Comparison of ENCODE assay signal across 16 cellular contexts in the genomic region with DNA sequence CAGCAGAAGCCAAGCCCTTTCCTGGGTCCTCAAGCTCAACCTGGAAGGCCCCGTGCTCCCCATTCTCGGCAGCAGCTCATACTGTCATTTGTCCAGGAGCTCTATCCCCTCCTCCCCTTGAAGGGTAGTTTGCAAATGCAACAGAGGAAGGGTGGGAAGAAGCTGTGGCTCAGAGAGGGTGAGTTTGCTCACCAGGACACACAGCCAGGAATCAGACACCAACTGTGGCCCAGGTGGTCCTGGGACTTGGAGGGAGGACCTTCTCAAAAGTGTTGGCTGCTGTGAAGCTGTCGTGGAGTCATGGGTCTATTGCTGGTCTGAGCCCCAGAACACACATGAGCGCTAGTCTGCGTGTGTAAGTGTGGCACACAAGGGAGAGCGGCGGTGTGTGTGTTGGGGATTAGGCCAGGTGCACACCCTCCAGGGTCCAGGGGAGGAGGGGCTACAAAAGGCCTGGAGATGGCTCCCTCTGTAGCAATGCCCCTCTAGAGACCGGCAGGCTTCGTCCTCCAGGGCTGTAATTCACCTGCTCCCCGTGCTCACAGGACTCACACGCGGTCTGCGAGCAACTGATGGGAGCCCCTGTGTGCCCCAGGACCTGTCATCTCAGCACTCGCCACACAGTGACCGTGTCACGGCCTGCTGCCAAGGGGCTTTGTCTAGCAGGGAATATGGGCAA. TPM values are rescaled to one million over a fixed set of nuclear protein-coding genes. Genes with fewer than 3 reads are reported as not detected.
A peak's percentile ranks its signal among the peaks of the same experiment; 100 is the strongest.
DNase-seq lines count a peak whose midpoint lies in the region; ATAC-seq and TF ChIP-seq lines count a peak whose summit lies in the region.
"Had no signal": no experiment of that assay in that cellular context is flagged by ENCODE, and none has a peak within 500 bp of the region (broad histone marks: within the 10 kb centered on the region; RNA-seq: fewer than 3 reads in every experiment).

No MANE protein-coding gene starts in this region.

- peak overlapping the region; percentile 89 for H2AK5ac ChIP-seq in IMR-90 (ENCODE audit: low read depth, low read length)

- H3K27me3 Mint-ChIP-seq in T-helper 2 cell treated with Interferon-gamma antibody and Interleukin-4, amounts not matched to agents 5 μg/mL and 100 μg/mL, for 36 hours (ENCODE audit: low read depth): no peaks in the 10 kb centered on the region
- H3K27me3 Mint-ChIP-seq in nephron (ENCODE audit: low read depth): no peaks in the 10 kb centered on the region

- H2BK5ac ChIP-seq in IMR-90 (ENCODE audit: low read depth, low read length, poor library complexity, severe bottlenecking): no peak overlapping the region

- no peaks in the 10 kb centered on the region for H3K36me3 ChIP-seq in IMR-90 (ENCODE audit: control insufficient read depth, insufficient read depth, low read length)

- H2BK120ac ChIP-seq in IMR-90 (ENCODE audit: low read depth, low read length): no peak overlapping the region; the same call in 1 of the 2 replicates

- BruUV-seq in IMR-90 (replicated peaks; lab: Mats Ljungman, UMichigan): no TSS peak

- no peak overlapping the region; a peak in 1 of 4 replicates for H4K8ac ChIP-seq in IMR-90 (ENCODE audit: low read depth in 2 of 2, low read length in 2 of 2)

- no peak overlapping the region for H3K14ac ChIP-seq in IMR-90 (replicated peaks; ENCODE audit: low read depth, low read length)

- no peak overlapping the region for H3K56ac ChIP-seq in IMR-90 (ENCODE audit: extremely low read depth, insufficient read depth, low read length)

- H3K36me3 Mint-ChIP-seq in T-helper 2 cell treated with Interferon-gamma antibody and Interleukin-4, amounts not matched to agents 5 μg/mL and 100 μg/mL, for 36 hours (ENCODE audit: low read depth): no peaks in the 10 kb centered on the region
- peaks cover 0 to 7% of the 10 kb centered on the region in 2 donors for H3K36me3 Mint-ChIP-seq in activated naive CD4-positive, alpha-beta T cell treated with anti-CD3 and anti-CD28 coated beads, Interleukin-2, amount 50 U/mL, for 72 hours
- H3K36me3 Mint-ChIP-seq in nephron (ENCODE audit: low read depth): no peaks in the 10 kb centered on the region
- H3K36me3 Mint-ChIP-seq: CD14-positive monocyte had no signal

- TF ChIP-seq RAD21 in IMR-90 (IDR thresholded peaks at IDR 0.05; ENCODE audit: low read length): no peak

- in situ Hi-C loops in IMR-90 (cut with MboI; ENCODE audit: low sequenced_read_pairs): no loop called here

- peak overlapping the region; percentile 54 for H3K4me3 Mint-ChIP-seq in T-helper 2 cell treated with Interferon-gamma antibody and Interleukin-4, amounts not matched to agents 5 μg/mL and 100 μg/mL, for 36 hours
- peak overlapping the region in 2 of 3 experiments; percentile 37 to 56 for H3K4me3 Mint-ChIP-seq in nephron

- ATAC-seq in IMR-90 (ENCODE audit: low read depth): no peak
- no peak for ATAC-seq in activated naive CD4-positive, alpha-beta T cell treated with anti-CD3 and anti-CD28 coated beads, Interleukin-2, amount 50 U/mL, for 72 hours
- ATAC-seq in HG03520 (IDR thresholded peaks at IDR 0.05; ENCODE audit: unreplicated experiment): no peak
- no peak for ATAC-seq in GM19452 (IDR thresholded peaks at IDR 0.05; ENCODE audit: unreplicated experiment)

- CTCF ChIA-PET in IMR-90 (lab: Yijun Ruan, JAX): interaction anchor here (0.6 to 0.9 kb wide), 2 partner anchors 83 to 87 kb away, joined by 3 to 4 read pairs; no protein-coding TSS in a partner anchor

- no peaks in the 10 kb centered on the region for H3K9me3 Mint-ChIP-seq in T-helper 2 cell treated with Interferon-gamma antibody and Interleukin-4, amounts not matched to agents 5 μg/mL and 100 μg/mL, for 36 hours
- no peaks in the 10 kb centered on the region for H3K9me3 Mint-ChIP-seq in activated naive CD4-positive, alpha-beta T cell treated with anti-CD3 and anti-CD28 coated beads, Interleukin-2, amount 50 U/mL, for 72 hours
- no peaks in the 10 kb centered on the region for H3K9me3 Mint-ChIP-seq in nephron
- H3K9me3 Mint-ChIP-seq: CD14-positive monocyte had no signal

- DNase-seq in T-helper 2 cell treated with Interferon-gamma antibody and Interleukin-4, amounts not matched to agents 5 μg/mL and 100 μg/mL, for 36 hours (ENCODE audit: low spot score): no peak
- DNase-seq in T-helper 2 cell (no peak), IMR-90 (no peak), retina (no peak)
- no peak for DNase-seq in activated naive CD4-positive, alpha-beta T cell treated with anti-CD3 and anti-CD28 coated beads, Interleukin-2, amount 50 U/mL, for 72 hours (ENCODE audit: low spot score in 2 of 2)
- DNase-seq: 8988T, hippocampal formation, kidney glomerular epithelial cell, NCI-H1417 treated with DMSO at 0.1 percent for 48 hours, NCI-H226, testis had no signal

- H3K9me1 ChIP-seq in IMR-90 (ENCODE audit: insufficient read depth, low read length): no peaks in the 10 kb centered on the region; the same call in 1 of the 2 replicates

- no peaks in the 10 kb centered on the region for H3K27me3 ChIP-seq in IMR-90 (ENCODE audit: control insufficient read depth, insufficient read depth, low read length)
- H3K27me3 ChIP-seq: testis had no signal

- dilution Hi-C loops in IMR-90 (cut with HindIII; ENCODE audit: low sequenced_read_pairs, unreplicated experiment): no loop called here

- H4K5ac ChIP-seq in IMR-90 (ENCODE audit: low read depth, low read length): no peak overlapping the region

- H2AK9ac ChIP-seq in IMR-90 (replicated peaks; ENCODE audit: low read depth, low read length, poor library complexity): peak overlapping the region; percentile 87

- POLR2A ChIA-PET in IMR-90 (lab: Charles Lee; ENCODE audit: unreplicated experiment): no interaction called here

- H3K4me2 ChIP-seq in IMR-90 (ENCODE audit: low read depth, low read length): no peak overlapping the region

- no peak for TF ChIP-seq POLR2A in IMR-90 (IDR thresholded peaks at IDR 0.05; ENCODE audit: low read depth, low read length)

- H3K23ac ChIP-seq in IMR-90 (ENCODE audit: low read depth, low read length): no peak overlapping the region

- H3K27ac Mint-ChIP-seq in T-helper 2 cell treated with Interferon-gamma antibody and Interleukin-4, amounts not matched to agents 5 μg/mL and 100 μg/mL, for 36 hours: peak overlapping the region; percentile 33
- peak overlapping the region; percentile 52 to 69 for H3K27ac Mint-ChIP-seq in activated naive CD4-positive, alpha-beta T cell treated with anti-CD3 and anti-CD28 coated beads, Interleukin-2, amount 50 U/mL, for 72 hours
- H3K27ac Mint-ChIP-seq in nephron: no peak overlapping the region

- H4K91ac ChIP-seq in IMR-90 (ENCODE audit: insufficient read depth, low read depth, low read length): 0 out of 2 replicates have a peak overlapping the region, but pooled peaks have one; percentile 26

- H3K4ac ChIP-seq in IMR-90 (ENCODE audit: low read depth, low read length): no peak overlapping the region

- H3K27ac ChIP-seq in IMR-90 (ENCODE audit: insufficient read depth, low read length): no peak overlapping the region
- H3K27ac ChIP-seq: KMS-11, testis had no signal

- H3K9me3 ChIP-seq in IMR-90 (ENCODE audit: control insufficient read depth, insufficient read depth, low read length): no peaks in the 10 kb centered on the region
- H3K9me3 ChIP-seq: testis had no signal

- H4K20me1 ChIP-seq in IMR-90 (ENCODE audit: insufficient read depth, low read length): no peaks in the 10 kb centered on the region

- peaks cover 21% of the 10 kb centered on the region for H3K4me1 Mint-ChIP-seq in T-helper 2 cell treated with Interferon-gamma antibody and Interleukin-4, amounts not matched to agents 5 μg/mL and 100 μg/mL, for 36 hours (ENCODE audit: low read depth)
- H3K4me1 Mint-ChIP-seq in nephron: peaks cover 25% of the 10 kb centered on the region

- no peak overlapping the region for H3K18ac ChIP-seq in IMR-90 (ENCODE audit: low read depth, low read length)

- H3K9ac ChIP-seq in IMR-90 (ENCODE audit: low read depth, low read length): no peak overlapping the region
- H3K9ac ChIP-seq: KMS-11 had no signal

- no peak overlapping the region for H3K4me3 ChIP-seq in IMR-90 (ENCODE audit: insufficient read depth, low read depth, low read length)

- TF ChIP-seq CTCF in IMR-90 (conservative IDR thresholded peaks at IDR 0.05; ENCODE audit: low read depth, low read length) (no peak), nephron (IDR thresholded peaks at IDR 0.05; ENCODE audit: unreplicated experiment in 3 of 3) (no peak)

- WGBS in IMR-90 (ENCODE audit: extremely low coverage in 2 of 2, insufficient read length in 1 of 2), 2 experiments: 94% methylated on average over 6 of the region's 16 CpGs; no CpG with 5 or more reads in 1 of the 2 experiments

- H2BK20ac ChIP-seq in IMR-90 (ENCODE audit: low read depth, low read length): 0 out of 2 replicates have a peak overlapping the region, but pooled peaks have one; percentile 24

- H3K4me1 ChIP-seq in IMR-90 (ENCODE audit: control insufficient read depth, insufficient read depth, low read length): 0 out of 2 replicates have a peak, but pooled peaks cover 2% of the 10 kb centered on the region

- H2AFZ ChIP-seq in IMR-90 (replicated peaks; ENCODE audit: low read length, poor library complexity): peak overlapping the region; percentile 48

- 0 out of 4 replicates have a peak, but pooled peaks cover 0 to 6% of the 10 kb centered on the region in 2 experiments for H3K79me1 ChIP-seq in IMR-90 (ENCODE audit: low read depth in 1 of 2, low read length in 2 of 2)

- no peak overlapping the region for H2BK15ac ChIP-seq in IMR-90 (ENCODE audit: low read depth, low read length)

- intact Hi-C loops in IMR-90 (cut with micrococcal nuclease): loop anchor here (1.0 to 2.0 kb wide), 3 partner anchors 66 to 389 kb away; a partner anchor contains a TSS

RNA-seq across cellular contexts. Expression of a gene that starts 8.2 kb away (rescaled TPM):
- 7,310 and 7,583 TPM in 2 replicates for total RNA-seq in IMR-90 (2012; rRNA removed)
- polyA plus RNA-seq in IMR-90 (2012; rRNA removed): 6,296 and 6,747 TPM in 2 replicates
- 5,609 and 17,745 TPM in 2 replicates for polyA plus RNA-seq in IMR-90 (2012; cell fraction: cytosol; rRNA removed)
- 873 and 3,349 TPM in 2 replicates for polyA plus RNA-seq in IMR-90 (2012; cell fraction: nucleus; rRNA removed; ENCODE audit: low replicate concordance)
- 1,000 to 10,000 TPM; 2,876 to 3,412 TPM for total RNA-seq in activated naive CD4-positive, alpha-beta T cell treated with anti-CD3 and anti-CD28 coated beads, Interleukin-2, amount 50 U/mL, for 72 hours

RNA-seq across cellular contexts. Expression of a gene that starts 45.0 kb away (rescaled TPM):
- 0.18 and 0.28 TPM in 2 replicates for total RNA-seq in IMR-90 (2012; rRNA removed)
- 1.1 and 1.5 TPM in 2 replicates for polyA plus RNA-seq in IMR-90 (2012; rRNA removed)
- polyA plus RNA-seq in IMR-90 (2012; cell fraction: cytosol; rRNA removed): 1.4 and 3.4 TPM in 2 replicates
- polyA plus RNA-seq in IMR-90 (2012; cell fraction: nucleus; rRNA removed; ENCODE audit: low replicate concordance): 0.60 and 0.64 TPM in 2 replicates
- 100 to 1,000 TPM; 249 to 277 TPM for total RNA-seq in activated naive CD4-positive, alpha-beta T cell treated with anti-CD3 and anti-CD28 coated beads, Interleukin-2, amount 50 U/mL, for 72 hours

RNA-seq across cellular contexts. Expression of a gene that starts 50.2 kb away (rescaled TPM):
- total RNA-seq in IMR-90 (2012; rRNA removed): 30.3 and 30.5 TPM in 2 replicates
- 80.4 and 101 TPM in 2 replicates for polyA plus RNA-seq in IMR-90 (2012; rRNA removed)
- polyA plus RNA-seq in IMR-90 (2012; cell fraction: cytosol; rRNA removed): 41.4 and 74.0 TPM in 2 replicates
- 81.4 and 121 TPM in 2 replicates for polyA plus RNA-seq in IMR-90 (2012; cell fraction: nucleus; rRNA removed; ENCODE audit: low replicate concordance)
- 1 to 10 TPM in 1 of 2 donors, under 1 TPM in 1; 0.87 to 4.5 TPM for total RNA-seq in activated naive CD4-positive, alpha-beta T cell treated with anti-CD3 and anti-CD28 coated beads, Interleukin-2, amount 50 U/mL, for 72 hours

Comparison
In these comparisons a context has a peak if more than half of its experiments do, and no peak if none do; other contexts are left out.
1. H3K27ac Mint-ChIP-seq: peak in T-helper 2 cell treated with Interferon-gamma antibody and Interleukin-4, amounts not matched to agents 5 μg/mL and 100 μg/mL, for 36 hours (single experiment) and activated naive CD4-positive, alpha-beta T cell treated with anti-CD3 and anti-CD28 coated beads, Interleukin-2, amount 50 U/mL, for 72 hours (2 of 2); none in nephron (0 of 3).
2. RNA of a gene that starts 45.0 kb away (total RNA-seq): 249 to 277 TPM in activated naive CD4-positive, alpha-beta T cell treated with anti-CD3 and anti-CD28 coated beads, Interleukin-2, amount 50 U/mL, for 72 hours; 0.18 to 0.28 TPM in IMR-90; every median in the first group is over 100 times any median in the second.